Comparison of ENCODE assay signal across 25 cellular contexts in the genomic region with DNA sequence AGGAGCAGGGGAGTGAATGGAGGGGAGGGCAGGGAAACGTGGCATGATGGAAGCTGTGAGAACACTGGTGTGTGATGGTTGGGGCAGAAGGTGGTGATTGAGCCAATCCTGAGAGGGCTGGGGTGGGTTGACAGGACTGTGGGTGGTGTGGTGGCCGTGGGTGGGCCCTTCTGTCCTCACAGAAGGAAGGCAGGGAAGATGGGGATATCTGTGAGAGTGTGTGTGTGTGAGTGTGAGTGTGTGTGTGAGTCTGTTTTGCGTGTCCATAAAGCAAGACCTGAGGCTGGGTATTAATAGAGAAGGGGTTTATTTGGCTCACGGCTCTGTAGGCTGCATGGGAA. TPM values are rescaled to one million over a fixed set of nuclear protein-coding genes. Genes with fewer than 3 reads are reported as not detected.
DNase-seq lines count a peak whose midpoint lies in the region; ATAC-seq, FAIRE-seq and TF ChIP-seq lines count a peak whose summit lies in the region.
"Had no signal": no experiment of that assay in that cellular context is flagged by ENCODE, and none has a peak within 500 bp of the region (broad histone marks: within the 10 kb centered on the region; RNA-seq: fewer than 3 reads in every experiment).

No MANE protein-coding gene starts in this region.

- TF ChIP-seq CTCF in bronchial epithelial cell (IDR thresholded peaks at IDR 0.05; ENCODE audit: insufficient read depth, low read length, severe bottlenecking) (no peak), neural crest cell (conservative IDR thresholded peaks at IDR 0.05) (no peak), lower leg skin (IDR thresholded peaks at IDR 0.05) (no peak)

- H3K4me3 ChIP-seq in bronchial epithelial cell (ENCODE audit: low read depth, low read length) (no peak overlapping the region), lower leg skin (ENCODE audit: low read depth, poor library complexity, severe bottlenecking) (no peak overlapping the region)
- H3K4me3 ChIP-seq: BLaER1 treated with 17β-estradiol and CSF1 and Interleukin-3, amounts not matched to agents 10 nM and 100 nM had no signal

- no peaks in the 10 kb centered on the region for H3K9me3 Mint-ChIP-seq in stimulated activated naive CD8-positive, alpha-beta T cell treated with anti-CD3 and anti-CD28 coated beads, Interleukin-15, amount 100 ng/mL, for 72 hours
- no peaks in the 10 kb centered on the region for H3K9me3 Mint-ChIP-seq in neural crest cell
- H3K9me3 Mint-ChIP-seq: IgD-negative memory B cell had no signal

- peaks cover 11% of the 10 kb centered on the region for H3K36me3 ChIP-seq in bronchial epithelial cell (ENCODE audit: control insufficient read depth, insufficient read depth, low read length)

- no peaks in the 10 kb centered on the region for H3K4me1 Mint-ChIP-seq in stimulated activated naive CD8-positive, alpha-beta T cell treated with anti-CD3 and anti-CD28 coated beads, Interleukin-15, amount 100 ng/mL, for 72 hours
- H3K4me1 Mint-ChIP-seq in neural crest cell, result no peaks in the 10 kb centered on the region

- intact Hi-C loops in lower leg skin (cut with DNase I; ENCODE audit: low total_unique reads), result no loop called here

- TF ChIP-seq POLR2A in lower leg skin (IDR thresholded peaks at IDR 0.05), result no peak

- FAIRE-seq in bronchial epithelial cell (lab: Jason Lieb, UNC), result peak; percentile 81
- FAIRE-seq: GM12892, H54, RCC 7860 had no signal

- no peaks in the 10 kb centered on the region for H3K27me3 ChIP-seq in bronchial epithelial cell (ENCODE audit: control insufficient read depth, insufficient read depth, low read length)
- H3K27me3 ChIP-seq: BLaER1 treated with 17β-estradiol and CSF1 and Interleukin-3, amounts not matched to agents 10 nM and 100 nM had no signal

- 80 to 87% methylated on average over 4 of the region's 4 CpGs for WGBS in lower leg skin, 2 donors

- no peak overlapping the region for H3K4me3 Mint-ChIP-seq in stimulated activated naive CD8-positive, alpha-beta T cell treated with anti-CD3 and anti-CD28 coated beads, Interleukin-15, amount 100 ng/mL, for 72 hours
- no peak overlapping the region for H3K4me3 Mint-ChIP-seq in neural crest cell
- H3K4me3 Mint-ChIP-seq: IgD-negative memory B cell had no signal

- no peak for ATAC-seq in stimulated activated naive CD8-positive, alpha-beta T cell treated with anti-CD3 and anti-CD28 coated beads, Interleukin-15, amount 100 ng/mL, for 72 hours
- no peak for ATAC-seq in stimulated activated naive CD8-positive, alpha-beta T cell treated with anti-CD3 and anti-CD28 coated beads, Interleukin-15, Interleukin-2, amounts not matched to agents 100 U/mL and 50 U/mL, for 24 hours
- no peak for ATAC-seq in GM19351 (IDR thresholded peaks at IDR 0.05; ENCODE audit: unreplicated experiment)
- ATAC-seq: Right ventricle myocardium inferior had no signal

- no peak for DNase-seq in stimulated activated naive CD8-positive, alpha-beta T cell treated with anti-CD3 and anti-CD28 coated beads, Interleukin-15, amount 100 ng/mL, for 72 hours
- DNase-seq in stimulated activated naive CD8-positive, alpha-beta T cell treated with anti-CD3 and anti-CD28 coated beads, Interleukin-15, Interleukin-2, amounts not matched to agents 100 U/mL and 50 U/mL, for 24 hours, result no peak
- DNase-seq in bronchial epithelial cell (ENCODE audit: low read depth) (no peak), neural crest cell (ENCODE audit: low read depth, low spot score) (no peak), cerebellar nuclear complex (lab: John Stamatoyannopoulos, UW) (no peak), NCI-H2227 (lab: John Stamatoyannopoulos, UW; ENCODE audit: unreplicated experiment) (no peak), lower leg skin (ENCODE audit: low spot score in 2 of 2) (no peak)
- DNase-seq: DMS79; Kasumi-1; MM.1S; NCI-H1092; NCI-H146; NCI-H2029 treated with DMSO at 0.1 percent for 48 hours; NCI-H2171 treated with DMSO at 0.1 percent for 48 hours; NCI-H446 treated with DMSO at 0.1 percent for 48 hours; NCI-H748 treated with DMSO at 0.1 percent for 48 hours; NK-92 treated with Interleukin-12 subunit alpha and Interleukin-12 subunit beta, amount 100 ng/mL, for 24 hours had no signal

- no peaks in the 10 kb centered on the region for H3K27me3 Mint-ChIP-seq in stimulated activated naive CD8-positive, alpha-beta T cell treated with anti-CD3 and anti-CD28 coated beads, Interleukin-15, amount 100 ng/mL, for 72 hours
- no peaks in the 10 kb centered on the region for H3K27me3 Mint-ChIP-seq in neural crest cell (ENCODE audit: low read depth)
- H3K27me3 Mint-ChIP-seq: IgD-negative memory B cell had no signal

- H3K27ac Mint-ChIP-seq in stimulated activated naive CD8-positive, alpha-beta T cell treated with anti-CD3 and anti-CD28 coated beads, Interleukin-15, amount 100 ng/mL, for 72 hours, result peak overlapping the region; percentile 21 to 53
- peak overlapping the region; percentile 13 for H3K27ac Mint-ChIP-seq in neural crest cell (ENCODE audit: unreplicated experiment)
- H3K27ac Mint-ChIP-seq: IgD-negative memory B cell had no signal

- no peaks in the 10 kb centered on the region for H3K36me3 Mint-ChIP-seq in neural crest cell (ENCODE audit: low read depth)
- H3K36me3 Mint-ChIP-seq: IgD-negative memory B cell had no signal

RNA-seq across cellular contexts. Expression of a gene that starts 13.0 kb away (rescaled TPM):
- 4.5 and 6.5 TPM in 2 replicates for total RNA-seq in bronchial epithelial cell
- 14.2 and 14.4 TPM in 2 replicates for total RNA-seq in neural crest cell
- total RNA-seq in lower leg skin, result 10 to 100 TPM; 12.7 to 16.9 (median 14.2) TPM

RNA-seq across cellular contexts. Expression of a gene that starts 48.6 kb away (rescaled TPM):
- 0.53 TPM in 1 of 2 replicates, not detected in the other for total RNA-seq in bronchial epithelial cell
- 0.16 and 0.23 TPM in 2 replicates for total RNA-seq in neural crest cell
- 10 to 100 TPM in 2 of 4 donors, 1 to 10 TPM in 1, under 1 TPM in 1; 0.84 to 11.0 (median 7.3) TPM for total RNA-seq in lower leg skin
- total RNA-seq: OCI-LY7 had no signal
